Comparison of ENCODE assay signal across 8 cellular contexts in the genomic region with DNA sequence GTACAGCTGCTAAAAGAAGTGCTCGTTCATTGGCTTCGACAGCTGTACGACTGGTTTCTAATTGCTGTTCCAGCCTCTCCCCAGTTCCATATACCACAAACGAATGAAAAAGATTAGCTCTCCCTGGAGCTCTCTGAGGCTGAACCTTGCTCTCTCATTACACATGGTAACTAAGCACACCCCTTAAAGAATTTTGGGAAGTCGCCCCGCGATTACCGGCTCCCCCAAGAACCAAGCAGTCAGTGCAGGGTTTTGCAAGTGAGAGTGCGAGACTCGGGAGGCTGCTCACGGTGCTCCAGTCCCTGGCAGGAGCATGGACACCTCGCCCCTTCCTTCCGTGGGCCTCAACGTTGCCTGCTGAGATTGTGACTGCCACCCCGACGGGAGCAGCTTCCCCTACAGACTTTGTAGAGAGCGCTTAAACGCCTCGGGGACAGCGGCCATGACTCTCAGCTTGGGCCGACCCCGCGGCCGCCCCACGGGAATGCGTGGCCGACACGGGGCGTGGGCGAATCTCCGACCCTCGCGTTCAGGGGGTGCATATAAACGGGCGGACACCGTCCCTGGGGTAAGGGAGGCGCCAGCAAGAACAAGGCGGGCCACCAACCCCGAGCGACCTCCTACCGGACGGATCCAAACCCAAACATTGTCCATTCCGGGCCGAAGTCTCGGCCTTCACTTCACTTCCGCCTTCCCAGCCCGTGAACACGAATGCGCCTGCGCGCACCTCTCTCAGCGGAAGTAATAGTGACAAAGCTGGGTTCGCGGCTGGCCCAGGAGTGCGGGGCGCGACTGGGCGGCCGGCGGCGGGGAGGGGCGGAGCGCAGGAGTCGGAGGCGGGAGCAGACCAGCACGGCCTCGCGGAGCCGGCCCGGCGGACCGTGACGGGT. TPM values are rescaled to one million over a fixed set of nuclear protein-coding genes. Genes with fewer than 3 reads are reported as not detected.
A peak's percentile ranks its signal among the peaks of the same experiment; 100 is the strongest.
DNase-seq lines count a peak whose midpoint lies in the region; ATAC-seq lines count a peak whose summit lies in the region.

A gene with protein sequence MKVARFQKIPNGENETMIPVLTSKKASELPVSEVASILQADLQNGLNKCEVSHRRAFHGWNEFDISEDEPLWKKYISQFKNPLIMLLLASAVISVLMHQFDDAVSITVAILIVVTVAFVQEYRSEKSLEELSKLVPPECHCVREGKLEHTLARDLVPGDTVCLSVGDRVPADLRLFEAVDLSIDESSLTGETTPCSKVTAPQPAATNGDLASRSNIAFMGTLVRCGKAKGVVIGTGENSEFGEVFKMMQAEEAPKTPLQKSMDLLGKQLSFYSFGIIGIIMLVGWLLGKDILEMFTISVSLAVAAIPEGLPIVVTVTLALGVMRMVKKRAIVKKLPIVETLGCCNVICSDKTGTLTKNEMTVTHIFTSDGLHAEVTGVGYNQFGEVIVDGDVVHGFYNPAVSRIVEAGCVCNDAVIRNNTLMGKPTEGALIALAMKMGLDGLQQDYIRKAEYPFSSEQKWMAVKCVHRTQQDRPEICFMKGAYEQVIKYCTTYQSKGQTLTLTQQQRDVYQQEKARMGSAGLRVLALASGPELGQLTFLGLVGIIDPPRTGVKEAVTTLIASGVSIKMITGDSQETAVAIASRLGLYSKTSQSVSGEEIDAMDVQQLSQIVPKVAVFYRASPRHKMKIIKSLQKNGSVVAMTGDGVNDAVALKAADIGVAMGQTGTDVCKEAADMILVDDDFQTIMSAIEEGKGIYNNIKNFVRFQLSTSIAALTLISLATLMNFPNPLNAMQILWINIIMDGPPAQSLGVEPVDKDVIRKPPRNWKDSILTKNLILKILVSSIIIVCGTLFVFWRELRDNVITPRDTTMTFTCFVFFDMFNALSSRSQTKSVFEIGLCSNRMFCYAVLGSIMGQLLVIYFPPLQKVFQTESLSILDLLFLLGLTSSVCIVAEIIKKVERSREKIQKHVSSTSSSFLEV (plus strand): TSS at position 845 of the 890 bp plus-strand sequence. CDS start 686 bp downstream, outside the sequence.

- ATAC-seq in GM19351 (IDR thresholded peaks at IDR 0.05; ENCODE audit: unreplicated experiment): peak; percentile 90
- peak; percentile 91 for ATAC-seq in HG03521 (IDR thresholded peaks at IDR 0.05; ENCODE audit: unreplicated experiment)
- ATAC-seq in left lobe of liver: peak; percentile 94

- peak; percentile 42 to 95 (median 92) for DNase-seq in C1 segment of cervical spinal cord (lab: John Stamatoyannopoulos, UW)
- peak; percentile 95 for DNase-seq in NCI-H69 (lab: John Stamatoyannopoulos, UW)
- DNase-seq in activated CD4-positive, alpha-beta T cell treated with anti-CD3 and anti-CD28 coated beads, Interleukin-2, amount 50 U/mL, for 1 hour: peak; percentile 86
- peak; percentile 95 for DNase-seq in dedifferentiated amniotic fluid mesenchymal stem cell (ENCODE audit: extremely low spot score)
- DNase-seq in left lobe of liver (ENCODE audit: low spot score): peak; percentile 97
- DNase-seq in stimulated activated CD4-positive, alpha-beta T cell treated with anti-CD3 and anti-CD28 coated beads, Interleukin-2, amount 100 ng/mL, for 4 hours (ENCODE audit: low read depth): peak; percentile 83

RNA-seq across cellular contexts. Expression of the gene that starts here (rescaled TPM):
- total RNA-seq in left lobe of liver: 21.4 TPM

Comparison
In these comparisons a context has a peak if more than half of its experiments do, and no peak if none do; other contexts are left out.
1. Peak in every context shown above with its lines: DNase-seq and ATAC-seq.